In the genomic region with DNA sequence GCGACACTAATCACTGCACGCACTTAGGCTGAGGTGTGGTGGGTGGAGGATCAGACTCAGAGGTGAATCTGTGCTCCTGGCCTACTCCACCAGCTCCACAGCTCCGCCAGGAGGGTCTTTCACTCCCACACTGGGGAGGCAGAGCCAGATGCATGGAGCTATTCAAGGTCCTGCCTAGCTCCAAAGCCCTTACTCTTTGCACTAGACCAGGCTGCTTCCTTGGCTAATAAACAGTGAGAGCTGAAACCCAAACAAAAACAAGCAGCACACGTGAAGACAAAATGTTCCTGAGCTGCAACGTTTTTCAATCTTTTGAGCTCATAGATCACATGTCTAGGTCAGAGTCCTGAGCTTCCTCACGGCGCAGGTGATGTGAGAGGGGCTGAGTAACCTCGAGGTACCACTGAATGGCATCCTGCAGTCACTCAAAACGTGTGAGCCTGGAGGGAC, we compare ENCODE assay signal across 12 cellular contexts. TPM values are rescaled to one million over a fixed set of nuclear protein-coding genes. Genes with fewer than 3 reads are reported as not detected.
A peak's percentile ranks its signal among the peaks of the same experiment; 100 is the strongest.
DNase-seq lines count a peak whose midpoint lies in the region; ATAC-seq and TF ChIP-seq lines count a peak whose summit lies in the region.
"Had no signal": no experiment of that assay in that cellular context is flagged by ENCODE, and none has a peak within 500 bp of the region (broad histone marks: within the 10 kb centered on the region; RNA-seq: fewer than 3 reads in every experiment).

No MANE protein-coding gene starts in this region.

- no TSS peak for BruUV-seq in Calu3 (replicated peaks; lab: Mats Ljungman, UMichigan)

- no peak overlapping the region for H3K4me3 Mint-ChIP-seq in activated T-helper 1 cell treated with anti-CD3 and anti-CD28 coated beads, Interleukin-12 subunit alpha, Interleukin-12 subunit beta, Interleukin-2, Interleukin-4 antibody, amounts not matched to agents 30 ng/mL and 10 ng/mL and 1 ng/mL, durations not matched to agents 14 hours and 24 hours and 36 hours
- no peak overlapping the region for H3K4me3 Mint-ChIP-seq in stimulated activated memory B cell treated with anti-CD40 and anti-IgM and Interleukin-4, amounts not matched to agents 10 μg/mL and 1 μg/mL and 100 μg/mL, for 72 hours
- no peak overlapping the region for H3K4me3 Mint-ChIP-seq in Calu3 (ENCODE audit: low read depth, unreplicated experiment)

- H3K9me3 Mint-ChIP-seq in activated T-helper 1 cell treated with anti-CD3 and anti-CD28 coated beads, Interleukin-12 subunit alpha, Interleukin-12 subunit beta, Interleukin-2, Interleukin-4 antibody, amounts not matched to agents 30 ng/mL and 10 ng/mL and 1 ng/mL, durations not matched to agents 14 hours and 24 hours and 36 hours: no peaks in the 10 kb centered on the region
- H3K9me3 Mint-ChIP-seq in stimulated activated memory B cell treated with anti-CD40 and anti-IgM and Interleukin-4, amounts not matched to agents 10 μg/mL and 1 μg/mL and 100 μg/mL, for 72 hours: no peaks in the 10 kb centered on the region
- H3K9me3 Mint-ChIP-seq in Calu3 (ENCODE audit: low read depth, unreplicated experiment): no peaks in the 10 kb centered on the region

- H3K4me1 ChIP-seq in HUES48 (ENCODE audit: control insufficient read depth, insufficient read depth, low read length): peaks cover 50% of the 10 kb centered on the region

- CTCF ChIA-PET in Calu3 (lab: Charles Lee): no interaction called here

- H3K27me3 Mint-ChIP-seq in activated T-helper 1 cell treated with anti-CD3 and anti-CD28 coated beads, Interleukin-12 subunit alpha, Interleukin-12 subunit beta, Interleukin-2, Interleukin-4 antibody, amounts not matched to agents 30 ng/mL and 10 ng/mL and 1 ng/mL, durations not matched to agents 14 hours and 24 hours and 36 hours (ENCODE audit: insufficient read depth): no peaks in the 10 kb centered on the region
- no peaks in the 10 kb centered on the region for H3K27me3 Mint-ChIP-seq in stimulated activated memory B cell treated with anti-CD40 and anti-IgM and Interleukin-4, amounts not matched to agents 10 μg/mL and 1 μg/mL and 100 μg/mL, for 72 hours
- H3K27me3 Mint-ChIP-seq in Calu3 (ENCODE audit: unreplicated experiment): no peaks in the 10 kb centered on the region

- H3K27ac Mint-ChIP-seq in activated T-helper 1 cell treated with anti-CD3 and anti-CD28 coated beads, Interleukin-12 subunit alpha, Interleukin-12 subunit beta, Interleukin-2, Interleukin-4 antibody, amounts not matched to agents 30 ng/mL and 10 ng/mL and 1 ng/mL, durations not matched to agents 14 hours and 24 hours and 36 hours: peak overlapping the region; percentile 43
- H3K27ac Mint-ChIP-seq in stimulated activated memory B cell treated with anti-CD40 and anti-IgM and Interleukin-4, amounts not matched to agents 10 μg/mL and 1 μg/mL and 100 μg/mL, for 72 hours: peak overlapping the region; percentile 52
- no peak overlapping the region for H3K27ac Mint-ChIP-seq in Calu3 (ENCODE audit: unreplicated experiment)

- intact Hi-C loops in activated T-helper 1 cell treated with anti-CD3 and anti-CD28 coated beads, Interleukin-12 subunit alpha, Interleukin-12 subunit beta, Interleukin-2, Interleukin-4 antibody, amounts not matched to agents 30 ng/mL and 10 ng/mL and 1 ng/mL, durations not matched to agents 14 hours and 24 hours and 36 hours (cut with micrococcal nuclease): loop anchor here (5.0 kb wide), 1 partner anchor 131 kb away; a partner anchor contains a TSS
- intact Hi-C loops in Calu3 (cut with micrococcal nuclease; ENCODE audit: unreplicated experiment): no loop called here

- H3K9me3 ChIP-seq in HUES48 (ENCODE audit: control insufficient read depth, insufficient read depth, low read length): no peaks in the 10 kb centered on the region
- H3K9me3 ChIP-seq: neutrophil had no signal

- no peak for ATAC-seq in stimulated activated memory B cell treated with anti-CD40 and anti-IgM and Interleukin-4, amounts not matched to agents 10 μg/mL and 1 μg/mL and 100 μg/mL, for 72 hours

- peak overlapping the region; percentile 18 for H3K27ac ChIP-seq in HUES48 (ENCODE audit: low read depth, low read length)
- H3K27ac ChIP-seq: neutrophil had no signal

- H3K36me3 ChIP-seq in HUES48 (ENCODE audit: control insufficient read depth, insufficient read depth, low read length): peaks cover 17% of the 10 kb centered on the region

- H3K27me3 ChIP-seq in HUES48 (ENCODE audit: control insufficient read depth, insufficient read depth, low read length): no peaks in the 10 kb centered on the region
- H3K27me3 ChIP-seq: neutrophil had no signal

- DNase-seq in activated T-helper 1 cell treated with anti-CD3 and anti-CD28 coated beads, Interleukin-12 subunit alpha, Interleukin-12 subunit beta, Interleukin-2, Interleukin-4 antibody, amounts not matched to agents 30 ng/mL and 10 ng/mL and 1 ng/mL, durations not matched to agents 14 hours and 24 hours and 36 hours (ENCODE audit: low spot score): no peak
- DNase-seq in left kidney (ENCODE audit: low read depth, low spot score) (peak; percentile 66), kidney tubule cell (ENCODE audit: low spot score) (no peak), GM03348 (ENCODE audit: low spot score) (no peak), HuH-7.5 (ENCODE audit: low spot score) (no peak), Calu3 (no peak)
- DNase-seq: activated T-cell treated with anti-CD3 and anti-CD28 coated beads, Interleukin-2, amount 50 U/mL, for 48 hours; caudate nucleus; islet precursor cell had no signal

- TF ChIP-seq CTCF in Calu3 (IDR thresholded peaks at IDR 0.05; ENCODE audit: unreplicated experiment): no peak

- peaks cover 23% of the 10 kb centered on the region for H3K36me3 Mint-ChIP-seq in activated T-helper 1 cell treated with anti-CD3 and anti-CD28 coated beads, Interleukin-12 subunit alpha, Interleukin-12 subunit beta, Interleukin-2, Interleukin-4 antibody, amounts not matched to agents 30 ng/mL and 10 ng/mL and 1 ng/mL, durations not matched to agents 14 hours and 24 hours and 36 hours (ENCODE audit: low read depth)
- peaks cover 9% of the 10 kb centered on the region for H3K36me3 Mint-ChIP-seq in stimulated activated memory B cell treated with anti-CD40 and anti-IgM and Interleukin-4, amounts not matched to agents 10 μg/mL and 1 μg/mL and 100 μg/mL, for 72 hours
- peaks cover 9% of the 10 kb centered on the region for H3K36me3 Mint-ChIP-seq in Calu3 (ENCODE audit: insufficient read depth, unreplicated experiment)

- no peak overlapping the region for H3K9ac ChIP-seq in HUES48 (ENCODE audit: low read depth, low read length)

- peaks cover 88% of the 10 kb centered on the region for H3K4me1 Mint-ChIP-seq in activated T-helper 1 cell treated with anti-CD3 and anti-CD28 coated beads, Interleukin-12 subunit alpha, Interleukin-12 subunit beta, Interleukin-2, Interleukin-4 antibody, amounts not matched to agents 30 ng/mL and 10 ng/mL and 1 ng/mL, durations not matched to agents 14 hours and 24 hours and 36 hours (ENCODE audit: low read depth)
- H3K4me1 Mint-ChIP-seq in stimulated activated memory B cell treated with anti-CD40 and anti-IgM and Interleukin-4, amounts not matched to agents 10 μg/mL and 1 μg/mL and 100 μg/mL, for 72 hours: peaks cover 93% of the 10 kb centered on the region
- H3K4me1 Mint-ChIP-seq in Calu3 (ENCODE audit: low read depth, unreplicated experiment): peaks cover 33% of the 10 kb centered on the region

- no peak overlapping the region for H3K4me3 ChIP-seq in HUES48 (ENCODE audit: low read depth, low read length)

RNA-seq across cellular contexts. Expression of a gene that starts 19.2 kb away (rescaled TPM):
- 317 and 323 TPM in 2 replicates for total RNA-seq in activated T-helper 1 cell treated with anti-CD3 and anti-CD28 coated beads, Interleukin-12 subunit alpha, Interleukin-12 subunit beta, Interleukin-2, Interleukin-4 antibody, amounts not matched to agents 30 ng/mL and 10 ng/mL and 1 ng/mL, durations not matched to agents 14 hours and 24 hours and 36 hours
- 198 and 207 TPM in 2 replicates for total RNA-seq in Calu3 (2022)
